In genomic region chr11:63709336-63709735, GRCh38 we compare ENCODE assay signal across 20 cellular contexts. TPM values are rescaled to one million over a fixed set of nuclear protein-coding genes. Genes with fewer than 3 reads are reported as not detected.
A peak's percentile ranks its signal among the peaks of the same experiment; 100 is the strongest.
DNase-seq lines count a peak whose midpoint lies in the region; ATAC-seq, FAIRE-seq and TF ChIP-seq lines count a peak whose summit lies in the region.
"Had no signal": no experiment of that assay in that cellular context is flagged by ENCODE, and none has a peak within 500 bp of the region (broad histone marks: within the 10 kb centered on the region; RNA-seq: fewer than 3 reads in every experiment).

No MANE protein-coding gene starts in this region.

- no peaks in the 10 kb centered on the region for H3K27me3 ChIP-seq in ACC112 (ENCODE audit: insufficient read depth, low read length)
- H3K27me3 ChIP-seq: BLaER1 had no signal

- TF ChIP-seq CTCF in HFFc6 (IDR thresholded peaks at IDR 0.05) (no peak), D721Med (IDR thresholded peaks at IDR 0.05; ENCODE audit: insufficient read depth, missing control alignments) (no peak)

- no peak overlapping the region for H2AFZ ChIP-seq in ACC112 (ENCODE audit: low read length, unreplicated experiment)

- no peak for ATAC-seq in GM21381 (IDR thresholded peaks at IDR 0.05; ENCODE audit: unreplicated experiment)
- ATAC-seq: CD8-positive, alpha-beta T cell; HCT116 had no signal

- no peaks in the 10 kb centered on the region for H3K27me3 Mint-ChIP-seq in HFFc6 (ENCODE audit: insufficient read depth)

- FAIRE-seq in D721Med (lab: Jason Lieb, UNC) = no peak

- H3K36me3 ChIP-seq in ACC112 (ENCODE audit: insufficient read depth, low read length) = no peaks in the 10 kb centered on the region

- peaks cover 39% of the 10 kb centered on the region for H3K4me1 Mint-ChIP-seq in HFFc6 (ENCODE audit: low read depth)

- H3K27ac ChIP-seq in ACC112 (ENCODE audit: low read depth, low read length) = no peak overlapping the region
- H3K27ac ChIP-seq: BLaER1 had no signal

- H3K79me2 ChIP-seq in ACC112 (ENCODE audit: control insufficient read depth, insufficient read depth, low read length, unreplicated experiment) = peaks cover 56% of the 10 kb centered on the region

- peak overlapping the region; percentile 38 for H3K4me3 ChIP-seq in ACC112 (ENCODE audit: low read depth, low read length)
- H3K4me3 ChIP-seq: BLaER1 had no signal

- no peak for DNase-seq in HFFc6
- DNase-seq in dermis blood vessel endothelial cell = peak; percentile 44
- peak; percentile 26 to 39 for DNase-seq in lung microvascular endothelial cell (ENCODE audit: low read depth in 2 of 2)
- no peak for DNase-seq in GM19238 (ENCODE audit: insufficient read length, low spot score)
- no peak for DNase-seq in AG08395 (ENCODE audit: low spot score)
- DNase-seq in D721Med (ENCODE audit: insufficient read length, low spot score) = no peak
- DNase-seq: 8988T; CD8-positive, alpha-beta T cell; KBM-7; NCI-H1436; NCI-H2029 treated with DMSO at 0.1 percent for 48 hours; NCI-H2171 treated with DMSO at 0.1 percent for 48 hours; NCI-H446 treated with DMSO at 0.1 percent for 48 hours; NK-92 treated with Interleukin-12 subunit alpha and Interleukin-12 subunit beta, amount 100 ng/mL, for 24 hours; RPMI8226; SIG-M5 had no signal

- H3K9me3 Mint-ChIP-seq in HFFc6 = no peaks in the 10 kb centered on the region
- H3K9me3 Mint-ChIP-seq: CD8-positive, alpha-beta T cell had no signal

- peak overlapping the region; percentile 30; the same call in 1 of the 2 replicates for H3K27ac Mint-ChIP-seq in HFFc6
- H3K27ac Mint-ChIP-seq: CD8-positive, alpha-beta T cell had no signal

- H3K36me3 Mint-ChIP-seq in HFFc6 (ENCODE audit: low read depth) = peaks cover 7% of the 10 kb centered on the region; the same call in 1 of the 2 replicates
- H3K36me3 Mint-ChIP-seq: CD8-positive, alpha-beta T cell had no signal

- peak overlapping the region; percentile 7; the same call in 1 of the 2 replicates for H3K4me3 Mint-ChIP-seq in HFFc6
- H3K4me3 Mint-ChIP-seq: CD8-positive, alpha-beta T cell had no signal

- H3K4me1 ChIP-seq in ACC112 (ENCODE audit: control insufficient read depth, insufficient read depth, low read length, unreplicated experiment) = peaks cover 39% of the 10 kb centered on the region
- H3K4me1 ChIP-seq: BLaER1 had no signal

RNA-seq across cellular contexts. Expression of gene RTN3, which starts 28.0 kb away (rescaled TPM):
- total RNA-seq in HFFc6 (2021; fragmentation: NEBNext Ultra II Directional; extraction: Animal tissue kit (Norgen Biotek cat#: 25700)) = 100 to 1,000 TPM; 114 to 144 (median 133) TPM
- total RNA-seq in dermis blood vessel endothelial cell (58.5 and 89.9 TPM in 2 replicates), lung microvascular endothelial cell (42.7 and 49.8 TPM in 2 replicates)

RNA-seq across cellular contexts. Expression of gene ATL3, which starts 38.2 kb away (rescaled TPM):
- total RNA-seq in HFFc6 (2021; fragmentation: NEBNext Ultra II Directional; extraction: Animal tissue kit (Norgen Biotek cat#: 25700)) = 100 to 1,000 TPM in 5 of 6 experiments, 10 to 100 TPM in 1; 96.9 to 116 (median 109) TPM
- total RNA-seq in dermis blood vessel endothelial cell = 99.4 and 106 TPM in 2 replicates
- 69.3 and 85.7 TPM in 2 replicates for total RNA-seq in lung microvascular endothelial cell

RNA-seq across cellular contexts. Expression of gene ZFTA, which starts 59.2 kb away (rescaled TPM):
- total RNA-seq in HFFc6 (2021; fragmentation: NEBNext Ultra II Directional; extraction: Animal tissue kit (Norgen Biotek cat#: 25700)) = 10 to 100 TPM; 18.4 to 21.0 (median 19.5) TPM
- total RNA-seq in dermis blood vessel endothelial cell (25.4 and 30.1 TPM in 2 replicates), lung microvascular endothelial cell (9.1 and 9.6 TPM in 2 replicates)

Comparison
In these comparisons a context has a peak if more than half of its experiments do, and no peak if none do; other contexts are left out.
1. DNase-seq: peak in dermis blood vessel endothelial cell (single experiment) and lung microvascular endothelial cell (2 of 2); none in HFFc6 (single experiment), GM19238 (single experiment), AG08395 (single experiment) and D721Med (single experiment).